Comparison of ENCODE assay signal across 2 cellular contexts in genomic region chr3:196954832-196955231, GRCh38.
TF ChIP-seq lines count a peak whose summit lies in the region.

No MANE protein-coding gene starts in this region.

TF ChIP-seq in HEK293, 187 proteins besides CTCF, POLR2A, EP300 and RAD21 (continued from another document):
- TF ChIP-seq ZNF558 (tag by site-specific recombination; IDR thresholded peaks at IDR 0.05) (no peak), MEIS1 (CRISPR knock-in tag; IDR thresholded peaks at IDR 0.05; ENCODE audit: borderline replicate concordance) (no peak), ZNF626 (tag by site-specific recombination; IDR thresholded peaks at IDR 0.05) (no peak), ZNF433 (tag by site-specific recombination; IDR thresholded peaks at IDR 0.05; ENCODE audit: low read depth) (no peak), KLF17 (tag by site-specific recombination; IDR thresholded peaks at IDR 0.05) (no peak), ZNF777 (tag by site-specific recombination; IDR thresholded peaks at IDR 0.05; ENCODE audit: borderline replicate concordance) (no peak), ZNF148 (tag by site-specific recombination; IDR thresholded peaks at IDR 0.05; ENCODE audit: borderline replicate concordance) (no peak)

TF ChIP-seq in K562, 482 proteins besides CTCF, POLR2A, EP300 and RAD21:
- TF ChIP-seq BCOR (IDR thresholded peaks at IDR 0.05) (peak; percentile 21; the same call in 1 of the 2 replicates), RBM34 (IDR thresholded peaks at IDR 0.05; ENCODE audit: borderline replicate concordance, insufficient read depth, low read length) (no peak), ZNF121 (CRISPR knock-in tag; conservative IDR thresholded peaks at IDR 0.05) (peak; percentile 95), HOXB6 (CRISPR knock-in tag; IDR thresholded peaks at IDR 0.05; ENCODE audit: borderline replicate concordance) (no peak), ZBTB26 (CRISPR knock-in tag; IDR thresholded peaks at IDR 0.05) (no peak), NCOA1 (IDR thresholded peaks at IDR 0.05; ENCODE audit: low read depth) (no peak), ZNF717 (CRISPR knock-in tag; IDR thresholded peaks at IDR 0.05) (no peak), RBM25 (IDR thresholded peaks at IDR 0.05; ENCODE audit: low read depth, low read length, severe bottlenecking) (peak; percentile 5), MYBL2 (IDR thresholded peaks at IDR 0.05; ENCODE audit: low read depth) (no peak), MYBL2 (CRISPR knock-in tag; IDR thresholded peaks at IDR 0.05; ENCODE audit: borderline replicate concordance) (no peak), MED1 (CRISPR knock-in tag; IDR thresholded peaks at IDR 0.05; ENCODE audit: borderline replicate concordance) (no peak), THAP7 (CRISPR knock-in tag; IDR thresholded peaks at IDR 0.05) (no peak)
TF ChIP-seq in K562: peak in this region for 3.
